ENCODE assay signal across 8 cellular contexts in genomic region chr2:27323592-27324285, GRCh38. TPM values are rescaled to one million over a fixed set of nuclear protein-coding genes. Genes with fewer than 3 reads are reported as not detected.
DNase-seq lines count a peak whose midpoint lies in the region; ATAC-seq, FAIRE-seq and TF ChIP-seq lines count a peak whose summit lies in the region.

No MANE protein-coding gene starts in this region.

- peaks cover 0 to 4% of the 10 kb centered on the region in 2 experiments; a peak in 1 of 5 replicates for H3K27me3 ChIP-seq in HepG2 (ENCODE audit: control insufficient read depth in 1 of 2, insufficient read depth in 2 of 2, low read length in 2 of 2)
- H3K27me3 ChIP-seq in thymus (ENCODE audit: control insufficient read depth, insufficient read depth) = no peaks in the 10 kb centered on the region

- TF ChIP-seq RAD21 in HepG2 (CRISPR knock-in tag; IDR thresholded peaks at IDR 0.05) = no peak

- H3K9me3 ChIP-seq in HepG2 (ENCODE audit: low read length) = no peaks in the 10 kb centered on the region
- H3K9me3 ChIP-seq in thymus (ENCODE audit: control insufficient read depth) = no peaks in the 10 kb centered on the region

- peak in 1 of 2 experiments; percentile 37; a peak in 1 of 4 replicates for TF ChIP-seq POLR2A in HepG2 (IDR thresholded peaks at IDR 0.05; ENCODE audit: insufficient read depth in 1 of 2, low read depth in 2 of 2, low read length in 2 of 2)
- TF ChIP-seq POLR2A in GM12891 (IDR thresholded peaks at IDR 0.05; ENCODE audit: low read depth, low read length) = no peak

- peak overlapping the region; percentile 95 for H3K4me2 ChIP-seq in HepG2 (ENCODE audit: low read depth, low read length)

- 4% methylated on average over 5 of the region's 5 CpGs for WGBS in HepG2 (ENCODE audit: low lambda C conversion rate)
- 40% methylated on average over 5 of the region's 5 CpGs for WGBS in thymus

- H3K36me3 ChIP-seq in HepG2 (replicated peaks in 1 of 2; ENCODE audit: control insufficient read depth in 1 of 2, insufficient read depth in 2 of 2, low read length in 2 of 2) = peaks cover 12 to 29% of the 10 kb centered on the region in 2 experiments
- H3K36me3 ChIP-seq in thymus (ENCODE audit: control insufficient read depth, insufficient read depth) = peaks cover 23% of the 10 kb centered on the region

- TF ChIP-seq CTCF in astrocyte of the cerebellum (IDR thresholded peaks at IDR 0.05; ENCODE audit: low read depth, low read length, missing control alignments) (no peak), HepG2 (CRISPR knock-in tag; IDR thresholded peaks at IDR 0.05) (no peak)

- ATAC-seq in Right ventricle myocardium superior (ENCODE audit: poor library complexity) = peak; percentile 9
- ATAC-seq in HepG2 = no peak
- ATAC-seq in GM19324 (IDR thresholded peaks at IDR 0.05; ENCODE audit: low FRiP score, unreplicated experiment) = no peak
- no peak for ATAC-seq in GM18517 (IDR thresholded peaks at IDR 0.05; ENCODE audit: unreplicated experiment)

- CTCF ChIA-PET in HepG2 (lab: Yijun Ruan, JAX; ENCODE audit: low intra/inter-chr PET ratio, low total read pairs) = no interaction called here

- intact Hi-C loops in Right ventricle myocardium superior (cut with DNase I) = no loop called here
- intact Hi-C loops in cardiac septum (cut with DNase I) = loop anchor here (1.0 to 2.0 kb wide), 2 partner anchors 33 to 47 kb away; partner anchors contain the start of genes EIF2B4, GTF3C2 and SNX17
- intact Hi-C loops in HepG2 (cut with micrococcal nuclease; ENCODE audit: unreplicated experiment) = no loop called here

- no peak overlapping the region for H2AFZ ChIP-seq in HepG2 (ENCODE audit: low read length)

- H3K4me1 ChIP-seq in HepG2 (ENCODE audit: insufficient read depth, low read length) (peaks cover 33% of the 10 kb centered on the region), thymus (ENCODE audit: control insufficient read depth, insufficient read depth, low read length) (peaks cover 14% of the 10 kb centered on the region)

- peak overlapping the region; percentile 99 for H3K9ac ChIP-seq in HepG2 (ENCODE audit: insufficient read depth, low read depth, low read length)

- H4K20me1 ChIP-seq in HepG2 (ENCODE audit: insufficient read depth, low read length) = no peaks in the 10 kb centered on the region

- peak overlapping the region; percentile 85 for H3K4me3 ChIP-seq in astrocyte of the cerebellum (ENCODE audit: low read depth, low read length)
- peak overlapping the region; percentile 82 to 86 (median 83) for H3K4me3 ChIP-seq in HepG2 (replicated peaks in 1 of 3; ENCODE audit: insufficient read depth in 1 of 3, low read depth in 2 of 3, low read length in 3 of 3)
- H3K4me3 ChIP-seq in thymus (ENCODE audit: low read length) = peak overlapping the region; percentile 88

- POLR2A ChIA-PET in HepG2 (lab: Yijun Ruan, JAX) = interaction anchor here (0.9 to 5.0 kb wide), 13 partner anchors 8 to 230 kb away, joined by 3 to 73 read pairs (median 5); partner anchors contain the start of genes EIF2B4, GTF3C2, NRBP1 and PPM1G

- no peak for DNase-seq in Right ventricle myocardium superior
- no peak for DNase-seq in cardiac septum (ENCODE audit: low spot score)
- DNase-seq in astrocyte of the cerebellum (ENCODE audit: low read depth) = no peak
- no peak for DNase-seq in HepG2 (ENCODE audit: low spot score)
- DNase-seq in GM12891 (ENCODE audit: insufficient read length, low spot score) = no peak

- H3K79me2 ChIP-seq in HepG2 (ENCODE audit: insufficient read depth, low read length) = peaks cover 25% of the 10 kb centered on the region

- no TSS peak for BruUV-seq in HepG2 (replicated peaks; lab: Mats Ljungman, UMichigan)

- in situ Hi-C loops in astrocyte of the cerebellum (cut with HindIII; ENCODE audit: low sequenced_read_pairs) (no loop called here), HepG2 (cut with HindIII; ENCODE audit: extremely low pct_ligation_motif_present, low pct_unique_long_range_greater_than_20kb) (loop anchor here (5.0 kb wide), 1 partner anchor 49 kb away; the partner anchor contains the start of genes EIF2B4 and SNX17)

- TF ChIP-seq EP300 in HepG2 (IDR thresholded peaks at IDR 0.05; ENCODE audit: low read depth in 2 of 2, low read length in 2 of 2) (no peak), HepG2 (CRISPR knock-in tag; IDR thresholded peaks at IDR 0.05; ENCODE audit: borderline replicate concordance) (no peak)

- peak overlapping the region; percentile 91 for H3K27ac ChIP-seq in HepG2 (ENCODE audit: extremely low read length, insufficient read depth, low read length)
- H3K27ac ChIP-seq in thymus (ENCODE audit: low read depth) = peak overlapping the region; percentile 92

- FAIRE-seq in HepG2 (lab: Jason Lieb, UNC) (no peak), GM12891 (lab: Jason Lieb, UNC) (no peak)

RNA-seq across cellular contexts. Expression of gene MPV17, which starts 0.8 kb away (rescaled TPM):
- total RNA-seq in Right ventricle myocardium superior (37.2 TPM), cardiac septum (69.3 TPM), HepG2 (2016; rRNA removed; fragmentation: Illumina TruSeq; extraction: Trizol) (37.0 and 48.9 TPM in 2 replicates)
- 20.8 and 25.9 TPM in 2 replicates for total RNA-seq in HepG2 (2016; cell fraction: cytosol; rRNA removed; fragmentation: Illumina TruSeq; extraction: Trizol; ENCODE audit: low read depth)
- 42.7 and 51.6 TPM in 2 replicates for total RNA-seq in HepG2 (2016; cell fraction: insoluble cytoplasmic fraction; rRNA removed; fragmentation: Illumina TruSeq; extraction: Trizol)
- total RNA-seq in HepG2 (2016; cell fraction: membrane; rRNA removed; fragmentation: Illumina TruSeq; extraction: Trizol) = 26.7 and 29.9 TPM in 2 replicates
- 42.0 and 44.6 TPM in 2 replicates for total RNA-seq in HepG2 (2016; cell fraction: nucleus; rRNA removed; fragmentation: Illumina TruSeq; extraction: Trizol)
- polyA plus RNA-seq in HepG2 (2011; rRNA removed) (119 and 129 TPM in 2 replicates), thymus (94.1 TPM)
- 118 and 122 TPM in 2 replicates for polyA plus RNA-seq in HepG2 (2011; cell fraction: cytosol; rRNA removed)
- polyA plus RNA-seq in HepG2 (2011; cell fraction: nucleus; rRNA removed) = 242 and 245 TPM in 2 replicates
- polyA plus RNA-seq in HepG2 (2012) = 63.5 and 90.0 TPM in 2 replicates
- 24.1 and 27.7 TPM in 2 replicates for polyA plus RNA-seq in HepG2 (2016; cell fraction: cytosol; fragmentation: Illumina TruSeq; extraction: Trizol; ENCODE audit: low read depth)
- polyA plus RNA-seq in HepG2 (2016; cell fraction: insoluble cytoplasmic fraction; fragmentation: Illumina TruSeq; extraction: Trizol; ENCODE audit: low read depth) = 63.3 and 64.7 TPM in 2 replicates
- polyA plus RNA-seq in HepG2 (2016; cell fraction: membrane; fragmentation: Illumina TruSeq; extraction: Trizol; ENCODE audit: low read depth) = 36.5 and 39.6 TPM in 2 replicates
- 101 and 104 TPM in 2 replicates for polyA plus RNA-seq in HepG2 (2016; cell fraction: nucleus; fragmentation: Illumina TruSeq; extraction: Trizol; ENCODE audit: insufficient read depth, low read depth)
- polyA minus RNA-seq in HepG2 (2011; rRNA and poly(A)+ RNA removed; ENCODE audit: low replicate concordance) = 155 and 173 TPM in 2 replicates
- polyA minus RNA-seq in HepG2 (2011; cell fraction: cytosol; rRNA and poly(A)+ RNA removed) = 37.4 and 40.5 TPM in 2 replicates
- 76.9 and 109 TPM in 2 replicates for polyA minus RNA-seq in HepG2 (2011; cell fraction: nucleus; rRNA and poly(A)+ RNA removed)
- 90.6 TPM for polyA plus RNA-seq in GM12891 (2012; ENCODE audit: low read depth, missing spikeins)

RNA-seq across cellular contexts. Expression of gene UCN, which starts 15.5 kb away (rescaled TPM):
- total RNA-seq in Right ventricle myocardium superior (0.59 TPM), cardiac septum (2.1 TPM), HepG2 (2016; rRNA removed; fragmentation: Illumina TruSeq; extraction: Trizol) (0.36 and 1.2 TPM in 2 replicates)
- total RNA-seq in HepG2 (2016; cell fraction: cytosol; rRNA removed; fragmentation: Illumina TruSeq; extraction: Trizol; ENCODE audit: low read depth) = not detected in 2 replicates
- 0.25 and 0.54 TPM in 2 replicates for total RNA-seq in HepG2 (2016; cell fraction: insoluble cytoplasmic fraction; rRNA removed; fragmentation: Illumina TruSeq; extraction: Trizol)
- total RNA-seq in HepG2 (2016; cell fraction: membrane; rRNA removed; fragmentation: Illumina TruSeq; extraction: Trizol) = 0.24 and 0.25 TPM in 2 replicates
- 0.53 and 1.4 TPM in 2 replicates for total RNA-seq in HepG2 (2016; cell fraction: nucleus; rRNA removed; fragmentation: Illumina TruSeq; extraction: Trizol)
- polyA plus RNA-seq in HepG2 (2011; rRNA removed) (2.3 and 2.6 TPM in 2 replicates), thymus (8.1 TPM)
- polyA plus RNA-seq in HepG2 (2011; cell fraction: cytosol; rRNA removed) = 1.3 and 2.9 TPM in 2 replicates
- polyA plus RNA-seq in HepG2 (2011; cell fraction: nucleus; rRNA removed) = 22.6 and 33.5 TPM in 2 replicates
- polyA plus RNA-seq in HepG2 (2012) = 1.8 TPM in 2 replicates
- 0.14 TPM in 1 of 2 replicates, not detected in the other for polyA plus RNA-seq in HepG2 (2016; cell fraction: cytosol; fragmentation: Illumina TruSeq; extraction: Trizol; ENCODE audit: low read depth)
- 0.46 TPM in 1 of 2 replicates, not detected in the other for polyA plus RNA-seq in HepG2 (2016; cell fraction: insoluble cytoplasmic fraction; fragmentation: Illumina TruSeq; extraction: Trizol; ENCODE audit: low read depth)
- polyA plus RNA-seq in HepG2 (2016; cell fraction: membrane; fragmentation: Illumina TruSeq; extraction: Trizol; ENCODE audit: low read depth) = 0.25 TPM in 1 of 2 replicates, not detected in the other
- 2.6 and 2.7 TPM in 2 replicates for polyA plus RNA-seq in HepG2 (2016; cell fraction: nucleus; fragmentation: Illumina TruSeq; extraction: Trizol; ENCODE audit: insufficient read depth, low read depth)
- polyA minus RNA-seq in HepG2 (2011; rRNA and poly(A)+ RNA removed; ENCODE audit: low replicate concordance) = 0.54 and 2.7 TPM in 2 replicates
- polyA minus RNA-seq in HepG2 (2011; cell fraction: cytosol; rRNA and poly(A)+ RNA removed) = not detected in 2 replicates
- 1.7 and 2.1 TPM in 2 replicates for polyA minus RNA-seq in HepG2 (2011; cell fraction: nucleus; rRNA and poly(A)+ RNA removed)
- 0.65 TPM for polyA plus RNA-seq in GM12891 (2012; ENCODE audit: low read depth, missing spikeins)

RNA-seq across cellular contexts. Expression of gene GTF3C2, which starts 32.8 kb away (rescaled TPM):
- total RNA-seq in Right ventricle myocardium superior (14.6 TPM), cardiac septum (23.9 TPM), HepG2 (2016; rRNA removed; fragmentation: Illumina TruSeq; extraction: Trizol) (77.5 and 80.0 TPM in 2 replicates)
- total RNA-seq in HepG2 (2016; cell fraction: cytosol; rRNA removed; fragmentation: Illumina TruSeq; extraction: Trizol; ENCODE audit: low read depth) = 43.5 and 52.1 TPM in 2 replicates
- total RNA-seq in HepG2 (2016; cell fraction: insoluble cytoplasmic fraction; rRNA removed; fragmentation: Illumina TruSeq; extraction: Trizol) = 72.3 and 78.2 TPM in 2 replicates
- 72.9 and 75.0 TPM in 2 replicates for total RNA-seq in HepG2 (2016; cell fraction: membrane; rRNA removed; fragmentation: Illumina TruSeq; extraction: Trizol)
- total RNA-seq in HepG2 (2016; cell fraction: nucleus; rRNA removed; fragmentation: Illumina TruSeq; extraction: Trizol) = 66.4 and 68.7 TPM in 2 replicates
- polyA plus RNA-seq in HepG2 (2011; rRNA removed) (110 and 130 TPM in 2 replicates), thymus (39.9 TPM)
- 66.6 and 78.1 TPM in 2 replicates for polyA plus RNA-seq in HepG2 (2011; cell fraction: cytosol; rRNA removed)
- polyA plus RNA-seq in HepG2 (2011; cell fraction: nucleus; rRNA removed) = 240 and 284 TPM in 2 replicates
- polyA plus RNA-seq in HepG2 (2012) = 68.1 and 83.8 TPM in 2 replicates
- 23.7 and 28.2 TPM in 2 replicates for polyA plus RNA-seq in HepG2 (2016; cell fraction: cytosol; fragmentation: Illumina TruSeq; extraction: Trizol; ENCODE audit: low read depth)
- polyA plus RNA-seq in HepG2 (2016; cell fraction: insoluble cytoplasmic fraction; fragmentation: Illumina TruSeq; extraction: Trizol; ENCODE audit: low read depth) = 86.5 and 95.8 TPM in 2 replicates
- polyA plus RNA-seq in HepG2 (2016; cell fraction: membrane; fragmentation: Illumina TruSeq; extraction: Trizol; ENCODE audit: low read depth) = 59.8 and 70.6 TPM in 2 replicates
- 135 and 154 TPM in 2 replicates for polyA plus RNA-seq in HepG2 (2016; cell fraction: nucleus; fragmentation: Illumina TruSeq; extraction: Trizol; ENCODE audit: insufficient read depth, low read depth)
- polyA minus RNA-seq in HepG2 (2011; rRNA and poly(A)+ RNA removed; ENCODE audit: low replicate concordance) = 139 and 140 TPM in 2 replicates
- polyA minus RNA-seq in HepG2 (2011; cell fraction: cytosol; rRNA and poly(A)+ RNA removed) = 38.4 and 43.3 TPM in 2 replicates
- 99.5 and 107 TPM in 2 replicates for polyA minus RNA-seq in HepG2 (2011; cell fraction: nucleus; rRNA and poly(A)+ RNA removed)
- polyA plus RNA-seq in GM12891 (2012; ENCODE audit: low read depth, missing spikeins) = 45.3 TPM

RNA-seq across cellular contexts. Expression of gene TRIM54, which starts 41.5 kb away (rescaled TPM):
- total RNA-seq in Right ventricle myocardium superior (301 TPM), cardiac septum (218 TPM), HepG2 (2016; rRNA removed; fragmentation: Illumina TruSeq; extraction: Trizol) (0.07 TPM in 1 of 2 replicates, not detected in the other)
- not detected in 2 replicates for total RNA-seq in HepG2 (2016; cell fraction: cytosol; rRNA removed; fragmentation: Illumina TruSeq; extraction: Trizol; ENCODE audit: low read depth)
- total RNA-seq in HepG2 (2016; cell fraction: insoluble cytoplasmic fraction; rRNA removed; fragmentation: Illumina TruSeq; extraction: Trizol) = 0.12 and 0.19 TPM in 2 replicates
- total RNA-seq in HepG2 (2016; cell fraction: membrane; rRNA removed; fragmentation: Illumina TruSeq; extraction: Trizol) = 0.07 TPM in 1 of 2 replicates, not detected in the other
- 0.65 TPM in 1 of 2 replicates, not detected in the other for total RNA-seq in HepG2 (2016; cell fraction: nucleus; rRNA removed; fragmentation: Illumina TruSeq; extraction: Trizol)
- polyA plus RNA-seq in HepG2 (2011; rRNA removed) (0.13 and 0.14 TPM in 2 replicates), thymus (0.52 TPM)
- polyA plus RNA-seq in HepG2 (2011; cell fraction: cytosol; rRNA removed) = 0.12 and 0.23 TPM in 2 replicates
- polyA plus RNA-seq in HepG2 (2011; cell fraction: nucleus; rRNA removed) = 0.37 and 0.42 TPM in 2 replicates
- polyA plus RNA-seq in HepG2 (2012) = 0.09 and 0.24 TPM in 2 replicates
- not detected in 2 replicates for polyA plus RNA-seq in HepG2 (2016; cell fraction: cytosol; fragmentation: Illumina TruSeq; extraction: Trizol; ENCODE audit: low read depth)
- polyA plus RNA-seq in HepG2 (2016; cell fraction: insoluble cytoplasmic fraction; fragmentation: Illumina TruSeq; extraction: Trizol; ENCODE audit: low read depth) = 0.20 TPM in 1 of 2 replicates, not detected in the other
- not detected in 2 replicates for polyA plus RNA-seq in HepG2 (2016; cell fraction: membrane; fragmentation: Illumina TruSeq; extraction: Trizol; ENCODE audit: low read depth)
- polyA plus RNA-seq in HepG2 (2016; cell fraction: nucleus; fragmentation: Illumina TruSeq; extraction: Trizol; ENCODE audit: insufficient read depth, low read depth) = 0.52 TPM in 1 of 2 replicates, not detected in the other
- 1.4 TPM in 1 of 2 replicates, not detected in the other for polyA minus RNA-seq in HepG2 (2011; rRNA and poly(A)+ RNA removed; ENCODE audit: low replicate concordance)
- not detected in 2 replicates for polyA minus RNA-seq in HepG2 (2011; cell fraction: cytosol; rRNA and poly(A)+ RNA removed)
- polyA minus RNA-seq in HepG2 (2011; cell fraction: nucleus; rRNA and poly(A)+ RNA removed) = not detected in 2 replicates
- 0.15 TPM for polyA plus RNA-seq in GM12891 (2012; ENCODE audit: low read depth, missing spikeins)

RNA-seq across cellular contexts. Expression of gene EIF2B4, which starts 46.4 kb away (rescaled TPM):
- 37.4 TPM for total RNA-seq in Right ventricle myocardium superior
- total RNA-seq in cardiac septum = 34.9 TPM
- total RNA-seq in HepG2 (2016; rRNA removed; fragmentation: Illumina TruSeq; extraction: Trizol) = 91.5 and 105 TPM in 2 replicates
- total RNA-seq in HepG2 (2016; cell fraction: cytosol; rRNA removed; fragmentation: Illumina TruSeq; extraction: Trizol; ENCODE audit: low read depth) = 13.9 and 14.5 TPM in 2 replicates
- 88.4 and 107 TPM in 2 replicates for total RNA-seq in HepG2 (2016; cell fraction: insoluble cytoplasmic fraction; rRNA removed; fragmentation: Illumina TruSeq; extraction: Trizol)
- total RNA-seq in HepG2 (2016; cell fraction: membrane; rRNA removed; fragmentation: Illumina TruSeq; extraction: Trizol) = 25.8 and 26.5 TPM in 2 replicates
- total RNA-seq in HepG2 (2016; cell fraction: nucleus; rRNA removed; fragmentation: Illumina TruSeq; extraction: Trizol) = 66.4 and 73.1 TPM in 2 replicates
- 96.4 and 99.2 TPM in 2 replicates for polyA plus RNA-seq in HepG2 (2011; rRNA removed)
- polyA plus RNA-seq in HepG2 (2011; cell fraction: cytosol; rRNA removed) = 82.0 and 84.4 TPM in 2 replicates
- 199 and 211 TPM in 2 replicates for polyA plus RNA-seq in HepG2 (2011; cell fraction: nucleus; rRNA removed)
- 96.2 and 105 TPM in 2 replicates for polyA plus RNA-seq in HepG2 (2012)
- polyA plus RNA-seq in HepG2 (2016; cell fraction: cytosol; fragmentation: Illumina TruSeq; extraction: Trizol; ENCODE audit: low read depth) = 13.6 and 15.3 TPM in 2 replicates
- 102 and 106 TPM in 2 replicates for polyA plus RNA-seq in HepG2 (2016; cell fraction: insoluble cytoplasmic fraction; fragmentation: Illumina TruSeq; extraction: Trizol; ENCODE audit: low read depth)
- polyA plus RNA-seq in HepG2 (2016; cell fraction: membrane; fragmentation: Illumina TruSeq; extraction: Trizol; ENCODE audit: low read depth) = 19.0 and 22.6 TPM in 2 replicates
- 162 and 164 TPM in 2 replicates for polyA plus RNA-seq in HepG2 (2016; cell fraction: nucleus; fragmentation: Illumina TruSeq; extraction: Trizol; ENCODE audit: insufficient read depth, low read depth)
- 71.1 and 120 TPM in 2 replicates for polyA minus RNA-seq in HepG2 (2011; rRNA and poly(A)+ RNA removed; ENCODE audit: low replicate concordance)
- 27.4 and 35.3 TPM in 2 replicates for polyA minus RNA-seq in HepG2 (2011; cell fraction: cytosol; rRNA and poly(A)+ RNA removed)
- polyA minus RNA-seq in HepG2 (2011; cell fraction: nucleus; rRNA and poly(A)+ RNA removed) = 60.0 and 61.9 TPM in 2 replicates
- polyA plus RNA-seq in thymus = 56.0 TPM
- polyA plus RNA-seq in GM12891 (2012; ENCODE audit: low read depth, missing spikeins) = 28.1 TPM
